Comparison of ENCODE assay signal across 1 cellular context in the genomic region with DNA sequence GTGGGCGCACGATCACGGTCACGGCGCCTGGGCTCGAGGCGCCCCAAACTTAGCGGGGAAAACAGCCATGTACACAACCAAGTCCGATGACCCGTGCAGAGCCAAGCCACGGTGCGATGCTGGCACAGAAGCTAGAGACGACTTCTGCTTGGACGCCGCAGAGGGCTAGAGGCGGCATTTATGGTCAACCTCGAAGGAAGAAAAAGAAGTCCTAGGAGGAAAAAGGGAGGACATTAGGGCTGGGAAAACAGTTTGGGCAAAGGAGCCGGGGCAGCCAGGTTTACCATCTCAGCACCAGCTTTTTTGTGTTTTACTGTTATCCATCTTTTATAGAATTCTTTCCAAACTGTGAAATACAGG.
TF ChIP-seq lines count a peak whose summit lies in the region.

No MANE protein-coding gene starts in this region.

TF ChIP-seq in HepG2, 621 proteins besides CTCF, POLR2A, EP300 and RAD21 (continued from another document and continues in another):
- TF ChIP-seq PRDM4 (CRISPR knock-in tag; IDR thresholded peaks at IDR 0.05; ENCODE audit: borderline replicate concordance) = no peak
- TF ChIP-seq, protein P1, sequence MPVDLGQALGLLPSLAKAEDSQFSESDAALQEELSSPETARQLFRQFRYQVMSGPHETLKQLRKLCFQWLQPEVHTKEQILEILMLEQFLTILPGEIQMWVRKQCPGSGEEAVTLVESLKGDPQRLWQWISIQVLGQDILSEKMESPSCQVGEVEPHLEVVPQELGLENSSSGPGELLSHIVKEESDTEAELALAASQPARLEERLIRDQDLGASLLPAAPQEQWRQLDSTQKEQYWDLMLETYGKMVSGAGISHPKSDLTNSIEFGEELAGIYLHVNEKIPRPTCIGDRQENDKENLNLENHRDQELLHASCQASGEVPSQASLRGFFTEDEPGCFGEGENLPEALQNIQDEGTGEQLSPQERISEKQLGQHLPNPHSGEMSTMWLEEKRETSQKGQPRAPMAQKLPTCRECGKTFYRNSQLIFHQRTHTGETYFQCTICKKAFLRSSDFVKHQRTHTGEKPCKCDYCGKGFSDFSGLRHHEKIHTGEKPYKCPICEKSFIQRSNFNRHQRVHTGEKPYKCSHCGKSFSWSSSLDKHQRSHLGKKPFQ (CRISPR knock-in tag; IDR thresholded peaks at IDR 0.05; ENCODE audit: insufficient replicate concordance) = no peak
- TF ChIP-seq, protein P2, sequence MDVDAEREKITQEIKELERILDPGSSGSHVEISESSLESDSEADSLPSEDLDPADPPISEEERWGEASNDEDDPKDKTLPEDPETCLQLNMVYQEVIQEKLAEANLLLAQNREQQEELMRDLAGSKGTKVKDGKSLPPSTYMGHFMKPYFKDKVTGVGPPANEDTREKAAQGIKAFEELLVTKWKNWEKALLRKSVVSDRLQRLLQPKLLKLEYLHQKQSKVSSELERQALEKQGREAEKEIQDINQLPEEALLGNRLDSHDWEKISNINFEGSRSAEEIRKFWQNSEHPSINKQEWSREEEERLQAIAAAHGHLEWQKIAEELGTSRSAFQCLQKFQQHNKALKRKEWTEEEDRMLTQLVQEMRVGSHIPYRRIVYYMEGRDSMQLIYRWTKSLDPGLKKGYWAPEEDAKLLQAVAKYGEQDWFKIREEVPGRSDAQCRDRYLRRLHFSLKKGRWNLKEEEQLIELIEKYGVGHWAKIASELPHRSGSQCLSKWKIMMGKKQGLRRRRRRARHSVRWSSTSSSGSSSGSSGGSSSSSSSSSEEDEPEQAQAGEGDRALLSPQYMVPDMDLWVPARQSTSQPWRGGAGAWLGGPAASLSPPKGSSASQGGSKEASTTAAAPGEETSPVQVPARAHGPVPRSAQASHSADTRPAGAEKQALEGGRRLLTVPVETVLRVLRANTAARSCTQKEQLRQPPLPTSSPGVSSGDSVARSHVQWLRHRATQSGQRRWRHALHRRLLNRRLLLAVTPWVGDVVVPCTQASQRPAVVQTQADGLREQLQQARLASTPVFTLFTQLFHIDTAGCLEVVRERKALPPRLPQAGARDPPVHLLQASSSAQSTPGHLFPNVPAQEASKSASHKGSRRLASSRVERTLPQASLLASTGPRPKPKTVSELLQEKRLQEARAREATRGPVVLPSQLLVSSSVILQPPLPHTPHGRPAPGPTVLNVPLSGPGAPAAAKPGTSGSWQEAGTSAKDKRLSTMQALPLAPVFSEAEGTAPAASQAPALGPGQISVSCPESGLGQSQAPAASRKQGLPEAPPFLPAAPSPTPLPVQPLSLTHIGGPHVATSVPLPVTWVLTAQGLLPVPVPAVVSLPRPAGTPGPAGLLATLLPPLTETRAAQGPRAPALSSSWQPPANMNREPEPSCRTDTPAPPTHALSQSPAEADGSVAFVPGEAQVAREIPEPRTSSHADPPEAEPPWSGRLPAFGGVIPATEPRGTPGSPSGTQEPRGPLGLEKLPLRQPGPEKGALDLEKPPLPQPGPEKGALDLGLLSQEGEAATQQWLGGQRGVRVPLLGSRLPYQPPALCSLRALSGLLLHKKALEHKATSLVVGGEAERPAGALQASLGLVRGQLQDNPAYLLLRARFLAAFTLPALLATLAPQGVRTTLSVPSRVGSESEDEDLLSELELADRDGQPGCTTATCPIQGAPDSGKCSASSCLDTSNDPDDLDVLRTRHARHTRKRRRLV (CRISPR knock-in tag; IDR thresholded peaks at IDR 0.05) = no peak
- no peak for TF ChIP-seq KDM4B (CRISPR knock-in tag; IDR thresholded peaks at IDR 0.05)
- no peak for TF ChIP-seq HNF4A (CRISPR knock-in tag; IDR thresholded peaks at IDR 0.05)
- no peak for TF ChIP-seq ZFX (CRISPR knock-in tag; IDR thresholded peaks at IDR 0.05; ENCODE audit: low read depth)
- TF ChIP-seq SNAPC2 (CRISPR knock-in tag; IDR thresholded peaks at IDR 0.05) = 0 out of 2 replicates have a peak, but pooled peaks have one; percentile 60
- TF ChIP-seq DNMT3B (CRISPR knock-in tag; conservative IDR thresholded peaks at IDR 0.05) = no peak
- TF ChIP-seq BRF2 (CRISPR knock-in tag; IDR thresholded peaks at IDR 0.05) = 0 out of 2 replicates have a peak, but pooled peaks have one; percentile 17
- TF ChIP-seq MYC (CRISPR knock-in tag; IDR thresholded peaks at IDR 0.05; ENCODE audit: borderline replicate concordance) = no peak
- no peak for TF ChIP-seq ZIK1 (CRISPR knock-in tag; IDR thresholded peaks at IDR 0.05; ENCODE audit: borderline replicate concordance, low read depth)
- no peak for TF ChIP-seq ZNF552 (CRISPR knock-in tag; IDR thresholded peaks at IDR 0.05; ENCODE audit: borderline replicate concordance)
- TF ChIP-seq ZNF724P (CRISPR knock-in tag; IDR thresholded peaks at IDR 0.05; ENCODE audit: borderline replicate concordance) = no peak
- TF ChIP-seq NFE2 (CRISPR knock-in tag; IDR thresholded peaks at IDR 0.05) = no peak
- TF ChIP-seq, protein P3, sequence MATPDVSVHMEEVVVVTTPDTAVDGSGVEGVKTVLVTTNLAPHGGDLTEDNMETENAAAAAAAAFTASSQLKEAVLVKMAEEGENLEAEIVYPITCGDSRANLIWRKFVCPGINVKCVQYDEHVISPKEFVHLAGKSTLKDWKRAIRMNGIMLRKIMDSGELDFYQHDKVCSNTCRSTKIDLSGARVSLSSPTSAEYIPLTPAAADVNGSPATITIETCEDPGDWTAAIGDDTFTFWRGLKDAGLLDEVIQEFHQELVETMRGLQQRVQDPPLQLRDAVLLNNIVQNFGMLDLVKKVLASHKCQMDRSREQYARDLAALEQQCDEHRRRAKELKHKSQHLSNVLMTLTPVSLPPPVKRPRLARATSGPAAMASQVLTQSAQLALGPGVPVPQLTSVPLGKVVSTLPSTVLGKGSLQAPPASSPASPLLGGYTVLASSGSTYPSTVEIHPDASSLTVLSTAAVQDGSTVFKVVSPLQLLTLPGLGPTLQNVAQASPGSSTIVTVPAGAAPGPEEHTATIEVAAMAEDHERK (CRISPR knock-in tag; IDR thresholded peaks at IDR 0.05; ENCODE audit: low read depth) = no peak
- TF ChIP-seq, protein P4, sequence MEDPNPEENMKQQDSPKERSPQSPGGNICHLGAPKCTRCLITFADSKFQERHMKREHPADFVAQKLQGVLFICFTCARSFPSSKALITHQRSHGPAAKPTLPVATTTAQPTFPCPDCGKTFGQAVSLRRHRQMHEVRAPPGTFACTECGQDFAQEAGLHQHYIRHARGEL (CRISPR knock-in tag; IDR thresholded peaks at IDR 0.05) = no peak
- no peak for TF ChIP-seq REST (IDR thresholded peaks at IDR 0.05; ENCODE audit: borderline replicate concordance in 1 of 2, low read depth in 1 of 2, low read length in 2 of 2)
- TF ChIP-seq MXD4 (CRISPR knock-in tag; IDR thresholded peaks at IDR 0.05) = no peak
- TF ChIP-seq ERF (CRISPR knock-in tag; IDR thresholded peaks at IDR 0.05) = 0 out of 2 replicates have a peak, but pooled peaks have one; percentile 6
- TF ChIP-seq SPEN (CRISPR knock-in tag; IDR thresholded peaks at IDR 0.05; ENCODE audit: low read depth) = no peak
- no peak for TF ChIP-seq ZBTB44 (CRISPR knock-in tag; IDR thresholded peaks at IDR 0.05)
- TF ChIP-seq PAF1 (CRISPR knock-in tag; IDR thresholded peaks at IDR 0.05) = no peak
- TF ChIP-seq POLR2G (IDR thresholded peaks at IDR 0.05; ENCODE audit: low read depth, low read length) = no peak
- no peak for TF ChIP-seq PAWR (CRISPR knock-in tag; IDR thresholded peaks at IDR 0.05; ENCODE audit: borderline replicate concordance)
- no peak for TF ChIP-seq HOXA5 (CRISPR knock-in tag; IDR thresholded peaks at IDR 0.05)
- TF ChIP-seq ATF1 (CRISPR knock-in tag; IDR thresholded peaks at IDR 0.05) = no peak
- TF ChIP-seq ESRRA (CRISPR knock-in tag; IDR thresholded peaks at IDR 0.05; ENCODE audit: low read depth) = no peak
- peak; percentile 28; the same call in 1 of the 2 replicates for TF ChIP-seq FOXA3 (CRISPR knock-in tag; IDR thresholded peaks at IDR 0.05)
- no peak for TF ChIP-seq RFX1 (IDR thresholded peaks at IDR 0.05)
- no peak for TF ChIP-seq NFKBIZ (CRISPR knock-in tag; IDR thresholded peaks at IDR 0.05)
- no peak; the same call in 1 of the 2 replicates for TF ChIP-seq ZNF567 (CRISPR knock-in tag; IDR thresholded peaks at IDR 0.05; ENCODE audit: borderline replicate concordance)
- no peak for TF ChIP-seq KLF9 (CRISPR knock-in tag; IDR thresholded peaks at IDR 0.05; ENCODE audit: low read depth)
- TF ChIP-seq, protein P5, sequence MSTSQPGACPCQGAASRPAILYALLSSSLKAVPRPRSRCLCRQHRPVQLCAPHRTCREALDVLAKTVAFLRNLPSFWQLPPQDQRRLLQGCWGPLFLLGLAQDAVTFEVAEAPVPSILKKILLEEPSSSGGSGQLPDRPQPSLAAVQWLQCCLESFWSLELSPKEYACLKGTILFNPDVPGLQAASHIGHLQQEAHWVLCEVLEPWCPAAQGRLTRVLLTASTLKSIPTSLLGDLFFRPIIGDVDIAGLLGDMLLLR (CRISPR knock-in tag; IDR thresholded peaks at IDR 0.05) = no peak
- TF ChIP-seq ONECUT2 (CRISPR knock-in tag; IDR thresholded peaks at IDR 0.05) = no peak
- TF ChIP-seq, protein P6, sequence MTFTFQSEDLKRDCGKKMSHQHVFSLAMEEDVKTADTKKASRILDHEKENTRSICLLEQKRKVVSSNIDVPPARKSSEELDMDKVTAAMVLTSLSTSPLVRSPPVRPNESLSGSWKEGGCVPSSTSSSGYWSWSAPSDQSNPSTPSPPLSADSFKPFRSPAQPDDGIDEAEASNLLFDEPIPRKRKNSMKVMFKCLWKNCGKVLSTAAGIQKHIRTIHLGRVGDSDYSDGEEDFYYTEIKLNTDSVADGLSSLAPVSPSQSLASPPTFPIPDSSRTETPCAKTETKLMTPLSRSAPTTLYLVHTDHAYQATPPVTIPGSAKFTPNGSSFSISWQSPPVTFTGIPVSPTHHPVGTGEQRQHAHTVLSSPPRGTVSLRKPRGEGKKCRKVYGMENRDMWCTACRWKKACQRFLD (CRISPR knock-in tag; IDR thresholded peaks at IDR 0.05; ENCODE audit: borderline replicate concordance) = no peak; the same call in 1 of the 2 replicates
- TF ChIP-seq RELA (CRISPR knock-in tag; IDR thresholded peaks at IDR 0.05) = no peak
- TF ChIP-seq ZNF841 (CRISPR knock-in tag; IDR thresholded peaks at IDR 0.05; ENCODE audit: borderline replicate concordance) = no peak
- TF ChIP-seq ZNF563 (CRISPR knock-in tag; IDR thresholded peaks at IDR 0.05) = no peak
- TF ChIP-seq NFE2L2 (IDR thresholded peaks at IDR 0.05; ENCODE audit: low read length) = no peak
- no peak for TF ChIP-seq ZNF33B (CRISPR knock-in tag; IDR thresholded peaks at IDR 0.05)
- TF ChIP-seq NKX3-1 (CRISPR knock-in tag; IDR thresholded peaks at IDR 0.05) = no peak
- TF ChIP-seq CENPX (CRISPR knock-in tag; IDR thresholded peaks at IDR 0.05) = no peak
